ENCODE assay signal across 1 cellular context in the genomic region with DNA sequence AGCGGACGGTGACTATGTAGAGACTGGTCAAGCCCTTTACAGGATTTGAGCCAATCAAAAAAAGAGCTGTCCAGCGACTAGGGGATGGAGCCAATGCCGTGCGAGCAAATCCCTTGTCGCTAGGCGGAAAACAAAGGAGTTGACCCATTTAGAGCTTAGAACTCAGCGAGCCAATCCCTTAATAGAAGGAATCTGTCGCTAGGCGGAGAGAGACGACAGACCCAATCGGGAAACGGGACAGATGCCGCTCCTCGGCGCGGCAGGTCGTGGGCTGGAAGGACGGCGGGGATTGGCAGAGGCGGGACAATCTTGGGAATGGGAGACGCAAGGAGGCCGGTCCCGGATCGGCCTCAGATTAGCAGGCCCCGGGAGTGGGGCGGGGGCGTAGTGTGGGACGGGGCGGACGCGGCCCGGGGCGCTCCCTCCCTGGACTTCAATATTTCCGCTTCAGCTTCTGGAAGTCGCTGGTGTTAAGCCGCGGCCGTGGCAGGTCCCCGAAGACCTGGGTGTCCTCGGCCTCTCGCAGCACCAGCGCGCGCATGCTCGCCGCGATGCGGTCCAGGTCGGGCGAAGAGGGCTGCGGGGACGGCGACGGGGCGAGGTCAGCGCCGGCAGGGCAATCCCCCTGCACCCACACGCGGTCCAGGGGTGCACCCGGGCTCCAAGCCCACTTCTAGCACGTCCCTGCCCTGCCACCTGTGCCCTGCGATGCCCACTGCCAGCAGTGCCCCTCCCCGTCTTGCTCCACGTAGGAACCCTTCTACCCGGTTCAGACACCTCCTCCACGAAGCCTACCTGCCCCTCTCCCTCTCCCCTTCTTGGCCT.
TF ChIP-seq lines count a peak whose summit lies in the region.

No MANE protein-coding gene starts in this region.

TF ChIP-seq in endothelial cell of umbilical vein, 7 proteins besides CTCF, POLR2A, EP300 and RAD21:
- no peak for TF ChIP-seq FOS (IDR thresholded peaks at IDR 0.05; ENCODE audit: borderline replicate concordance, insufficient read depth, low read length)
- TF ChIP-seq MYC (IDR thresholded peaks at IDR 0.05; ENCODE audit: low read depth, low read length): no peak
- TF ChIP-seq GATA2 (IDR thresholded peaks at IDR 0.05; ENCODE audit: insufficient read depth, insufficient read length, low read depth, low read length): no peak
- TF ChIP-seq, protein P1, sequence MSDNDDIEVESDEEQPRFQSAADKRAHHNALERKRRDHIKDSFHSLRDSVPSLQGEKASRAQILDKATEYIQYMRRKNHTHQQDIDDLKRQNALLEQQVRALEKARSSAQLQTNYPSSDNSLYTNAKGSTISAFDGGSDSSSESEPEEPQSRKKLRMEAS (IDR thresholded peaks at IDR 0.05; ENCODE audit: insufficient read depth, insufficient read length): no peak
- peak; percentile 97 for TF ChIP-seq POLR2AphosphoS5 (IDR thresholded peaks at IDR 0.05; ENCODE audit: insufficient read depth, low read depth, low read length)
- TF ChIP-seq EZH2 (IDR thresholded peaks at IDR 0.05; ENCODE audit: borderline replicate concordance, low read depth, low read length, severe bottlenecking): no peak
- TF ChIP-seq JUN (IDR thresholded peaks at IDR 0.05; ENCODE audit: borderline replicate concordance, insufficient read depth, insufficient read length, low read depth): no peak
